8 cellular contexts compared by ENCODE assay signal in genomic region chr6:28643017-28643740, GRCh38.
DNase-seq lines count a peak whose midpoint lies in the region; FAIRE-seq and TF ChIP-seq lines count a peak whose summit lies in the region.

No MANE protein-coding gene starts in this region.

- H2BK5ac ChIP-seq in mesendoderm (ENCODE audit: low read length): no peak overlapping the region

- peak overlapping the region; percentile 81 for H3K27ac Mint-ChIP-seq in activated T-cell treated with anti-CD3 and anti-CD28 coated beads, Interleukin-2, amount 50 U/mL, for 24 hours

- intact Hi-C loops in spleen (cut with DNase I; ENCODE audit: low total_unique reads) (no loop called here), left ventricle myocardium inferior (cut with micrococcal nuclease) (no loop called here)

- no peaks in the 10 kb centered on the region for H3K36me3 ChIP-seq in mesendoderm (ENCODE audit: control insufficient read depth, insufficient read depth, low read length)
- no peaks in the 10 kb centered on the region for H3K36me3 ChIP-seq in small intestine (ENCODE audit: control insufficient read depth in 2 of 2, insufficient read depth in 2 of 2, low read length in 2 of 2)
- no peaks in the 10 kb centered on the region for H3K36me3 ChIP-seq in spleen
- no peaks in the 10 kb centered on the region for H3K36me3 ChIP-seq in left ventricle myocardium inferior

- peak overlapping the region; percentile 6 for H3K4me3 Mint-ChIP-seq in activated T-cell treated with anti-CD3 and anti-CD28 coated beads, Interleukin-2, amount 50 U/mL, for 24 hours

- H3K4me1 ChIP-seq in mesendoderm (ENCODE audit: control insufficient read depth, low read depth, low read length) (no peaks in the 10 kb centered on the region), small intestine (ENCODE audit: control insufficient read depth in 2 of 2, insufficient read depth in 1 of 2, low read depth in 1 of 2, low read length in 1 of 2) (no peaks in the 10 kb centered on the region), spleen (peaks cover 0 to 2% (median 2%) of the 10 kb centered on the region in 6 donors), left ventricle myocardium inferior (peaks cover 1% of the 10 kb centered on the region)

- H3K27ac ChIP-seq in mesendoderm (ENCODE audit: low read depth, low read length) (no peak overlapping the region), small intestine (ENCODE audit: low read depth in 1 of 2, low read length in 1 of 2) (no peak overlapping the region), spleen (no peak overlapping the region), left ventricle myocardium inferior (replicated peaks) (no peak overlapping the region)

- H2AK5ac ChIP-seq in mesendoderm (ENCODE audit: low read length): no peak overlapping the region

- peak overlapping the region; percentile 26 for H3K9ac ChIP-seq in mesendoderm (ENCODE audit: low read length)

- peaks cover 62% of the 10 kb centered on the region for H3K27me3 Mint-ChIP-seq in activated T-cell treated with anti-CD3 and anti-CD28 coated beads, Interleukin-2, amount 50 U/mL, for 24 hours

- H3K27me3 ChIP-seq in mesendoderm (ENCODE audit: insufficient read depth, low read length, poor library complexity) (no peaks in the 10 kb centered on the region), small intestine (ENCODE audit: control insufficient read depth in 2 of 2, insufficient read depth in 2 of 2, low read length in 2 of 2) (peaks cover 0 to 6% of the 10 kb centered on the region in 2 donors), spleen (replicated peaks in 1 of 7) (peaks cover 0 to 76% (median 17%) of the 10 kb centered on the region in 7 donors), left ventricle myocardium inferior (ENCODE audit: low read depth) (peaks cover 64% of the 10 kb centered on the region)

- H3K79me1 ChIP-seq in mesendoderm (ENCODE audit: low read length): no peaks in the 10 kb centered on the region

- H3K56ac ChIP-seq in mesendoderm (ENCODE audit: low read length): no peak overlapping the region

- no peak overlapping the region for H2BK15ac ChIP-seq in mesendoderm (replicated peaks; ENCODE audit: low read depth)

- H3K4ac ChIP-seq in mesendoderm (ENCODE audit: low read depth, low read length): no peak overlapping the region

- TF ChIP-seq CTCF in spleen (IDR thresholded peaks at IDR 0.05 in 8 of 11, conservative IDR thresholded peaks at IDR 0.05 in 3 of 11) (no peak), left ventricle myocardium inferior (IDR thresholded peaks at IDR 0.05; ENCODE audit: borderline replicate concordance) (no peak)

- H3K4me3 ChIP-seq in mesendoderm (ENCODE audit: low read length) (peak overlapping the region; percentile 4), small intestine (ENCODE audit: low read depth in 1 of 2, low read length in 2 of 2) (no peak overlapping the region), spleen (no peak overlapping the region), left ventricle myocardium inferior (no peak overlapping the region)

- H3K9me3 Mint-ChIP-seq in activated T-cell treated with anti-CD3 and anti-CD28 coated beads, Interleukin-2, amount 50 U/mL, for 24 hours: no peaks in the 10 kb centered on the region

- no peak overlapping the region for H3K23ac ChIP-seq in mesendoderm (ENCODE audit: low read length)

- peaks cover 4% of the 10 kb centered on the region for H3K4me1 Mint-ChIP-seq in activated T-cell treated with anti-CD3 and anti-CD28 coated beads, Interleukin-2, amount 50 U/mL, for 24 hours (ENCODE audit: low read depth)

- H4K5ac ChIP-seq in mesendoderm (ENCODE audit: low read length): no peak overlapping the region

- DNase-seq in LHCN-M2 (ENCODE audit: low read depth) (peak; percentile 81), mesendoderm (peak; percentile 97), small intestine (no peak), spleen (no peak), cerebellar nuclear complex (lab: John Stamatoyannopoulos, UW) (no peak), left ventricle myocardium inferior (no peak)
- DNase-seq in activated T-cell treated with anti-CD3 and anti-CD28 coated beads, Interleukin-2, amount 50 U/mL, for 24 hours: peak; percentile 65

- FAIRE-seq in G401.6 (lab: Jason Lieb, UNC) (peak; percentile 97), small intestine (lab: Jason Lieb, UNC) (no peak)

- H3K18ac ChIP-seq in mesendoderm (ENCODE audit: low read length): no peak overlapping the region

- WGBS in mesendoderm (ENCODE audit: extremely low coverage, insufficient coverage, low lambda C conversion rate): no CpG with 5 or more reads among the region's 9 CpGs
- WGBS in small intestine, 3 donors: 15 to 27% (median 23%) methylated on average over 9 of the region's 9 CpGs
- WGBS in spleen, 5 donors: 8 to 17% (median 10%) methylated on average over 9 of the region's 9 CpGs

- H3K36me3 Mint-ChIP-seq in activated T-cell treated with anti-CD3 and anti-CD28 coated beads, Interleukin-2, amount 50 U/mL, for 24 hours (ENCODE audit: low read depth): peaks cover under 1% of the 10 kb centered on the region

- H4K8ac ChIP-seq in mesendoderm (ENCODE audit: low read depth, low read length): no peak overlapping the region

- H3K4me2 ChIP-seq in mesendoderm (ENCODE audit: low read length): peak overlapping the region; percentile 34

- TF ChIP-seq POLR2A in spleen (IDR thresholded peaks at IDR 0.05): no peak

- H3K9me3 ChIP-seq in small intestine (ENCODE audit: control insufficient read depth, low read depth): no peaks in the 10 kb centered on the region
- H3K9me3 ChIP-seq in spleen: peaks cover 0 to 13% (median 0%) of the 10 kb centered on the region in 8 donors
- no peaks in the 10 kb centered on the region for H3K9me3 ChIP-seq in left ventricle myocardium inferior (replicated peaks)

- H3K79me2 ChIP-seq in mesendoderm (ENCODE audit: control insufficient read depth, insufficient read depth, low read length): no peaks in the 10 kb centered on the region

- no peak overlapping the region for H2BK120ac ChIP-seq in mesendoderm (ENCODE audit: low read depth, low read length)

Comparison
In these comparisons a context has a peak if more than half of its experiments do, and no peak if none do; other contexts are left out.
1. DNase-seq: peak in LHCN-M2 (single experiment), activated T-cell treated with anti-CD3 and anti-CD28 coated beads, Interleukin-2, amount 50 U/mL, for 24 hours (single experiment) and mesendoderm (single experiment); none in small intestine (single experiment), spleen (single experiment), cerebellar nuclear complex (0 of 2) and left ventricle myocardium inferior (single experiment).